In genomic region chr4:7066006-7066405, GRCh38 we compare ENCODE assay signal across 14 cellular contexts. TPM values are rescaled to one million over a fixed set of nuclear protein-coding genes. Genes with fewer than 3 reads are reported as not detected.
DNase-seq lines count a peak whose midpoint lies in the region; ATAC-seq, FAIRE-seq and TF ChIP-seq lines count a peak whose summit lies in the region.
"Had no signal": no experiment of that assay in that cellular context is flagged by ENCODE, and none has a peak within 500 bp of the region (broad histone marks: within the 10 kb centered on the region; RNA-seq: fewer than 3 reads in every experiment).

No MANE protein-coding gene starts in this region.

- no peaks in the 10 kb centered on the region for H3K9me3 Mint-ChIP-seq in activated CD4-positive, alpha-beta T cell treated with anti-CD3 and anti-CD28 coated beads for 36 hours (ENCODE audit: low read depth)

- POLR2A ChIA-PET in activated CD4-positive, alpha-beta T cell treated with anti-CD3 and anti-CD28 coated beads for 36 hours (lab: Charles Lee) = interaction anchor here (0.6 to 1.4 kb wide), 3 partner anchors 8 to 160 kb away, joined by 4 to 9 read pairs (median 5); no protein-coding TSS in a partner anchor
- POLR2A ChIA-PET in K562 (lab: Yijun Ruan, JAX) = interaction anchor here (0.8 to 3.8 kb wide), 3 partner anchors 10 to 353 kb away, joined by 3 to 24 read pairs (median 13); no protein-coding TSS in a partner anchor

- H3K27me3 Mint-ChIP-seq in activated CD4-positive, alpha-beta T cell treated with anti-CD3 and anti-CD28 coated beads for 36 hours = no peaks in the 10 kb centered on the region

- H2AFZ ChIP-seq in MM.1S (ENCODE audit: low read length) (no peak overlapping the region), K562 (ENCODE audit: low read depth, low read length) (no peak overlapping the region), parathyroid adenoma (no peak overlapping the region)

- intact Hi-C loops in activated CD4-positive, alpha-beta T cell treated with anti-CD3 and anti-CD28 coated beads for 36 hours (cut with DNase I, micrococcal nuclease) = loop anchor here in 1 of 2 experiments (5.0 kb wide), 1 partner anchor 1376 kb away; the partner anchor contains the start of genes ACOX3 and TRMT44
- intact Hi-C loops in K562 (cut with micrococcal nuclease) = loop anchor here (5.0 kb wide), 1 partner anchor 174 kb away; no protein-coding TSS in a partner anchor

- peaks cover 56% of the 10 kb centered on the region for H3K79me2 ChIP-seq in MM.1S (ENCODE audit: low read length)
- H3K79me2 ChIP-seq in K562 (ENCODE audit: control insufficient read depth, insufficient read depth, low read length) = peaks cover 50% of the 10 kb centered on the region
- H3K79me2 ChIP-seq in parathyroid adenoma = peaks cover 12% of the 10 kb centered on the region

- FAIRE-seq in K562 (lab: Jason Lieb, UNC) = no peak
- FAIRE-seq: G401.6, HTR-8/SVneo, pancreas had no signal

- H3K27me3 ChIP-seq in MM.1S (replicated peaks; ENCODE audit: insufficient read depth, low read length) (no peaks in the 10 kb centered on the region), K562 (ENCODE audit: control insufficient read depth in 2 of 2, insufficient read depth in 2 of 2, low read length in 2 of 2) (no peaks in the 10 kb centered on the region), parathyroid adenoma (ENCODE audit: control insufficient read depth, insufficient read depth, low read length) (no peaks in the 10 kb centered on the region)
- H3K27me3 ChIP-seq: pancreas had no signal

- H3K27ac ChIP-seq in MM.1S (ENCODE audit: low read length) = no peak overlapping the region
- H3K27ac ChIP-seq in K562 (ENCODE audit: extremely low read depth, low read depth, low read length) = no peak overlapping the region
- no peak overlapping the region for H3K27ac ChIP-seq in parathyroid adenoma
- H3K27ac ChIP-seq: pancreas had no signal

- H3F3A ChIP-seq in MM.1S (ENCODE audit: insufficient read depth, low read length) = 0 out of 2 replicates have a peak, but pooled peaks cover 4% of the 10 kb centered on the region

- TF ChIP-seq CTCF in MM.1S (IDR thresholded peaks at IDR 0.05; ENCODE audit: low read length) (no peak), K562 (IDR thresholded peaks at IDR 0.05 in 2 of 3, conservative IDR thresholded peaks at IDR 0.05 in 1 of 3; ENCODE audit: insufficient read depth in 2 of 3, low read depth in 1 of 3, low read length in 3 of 3) (no peak), parathyroid adenoma (IDR thresholded peaks at IDR 0.05) (no peak)

- H3K36me3 ChIP-seq in MM.1S (replicated peaks; ENCODE audit: insufficient read depth, low read length) (peaks cover 19% of the 10 kb centered on the region), K562 (ENCODE audit: control insufficient read depth, insufficient read depth, low read length) (peaks cover 53% of the 10 kb centered on the region), parathyroid adenoma (ENCODE audit: control insufficient read depth, insufficient read depth, low read length) (no peaks in the 10 kb centered on the region)

- H3K9me1 ChIP-seq in K562 (ENCODE audit: control insufficient read depth, insufficient read depth, low read length) = no peaks in the 10 kb centered on the region

- no peak for TF ChIP-seq POLR2A in K562 (conservative IDR thresholded peaks at IDR 0.05)

- no TSS peak for BruUV-seq in K562 (replicated peaks; lab: Mats Ljungman, UMichigan)

- peak overlapping the region; percentile 92 for H3K27ac Mint-ChIP-seq in activated CD4-positive, alpha-beta T cell treated with anti-CD3 and anti-CD28 coated beads for 36 hours

- no peak for ATAC-seq in activated CD4-positive, alpha-beta T cell treated with anti-CD3 and anti-CD28 coated beads for 36 hours
- ATAC-seq in K562 (no peak), GM21367 (IDR thresholded peaks at IDR 0.05; ENCODE audit: unreplicated experiment) (no peak)
- ATAC-seq: pancreas had no signal

- H3K4me1 ChIP-seq in MM.1S (ENCODE audit: low read length) = peaks cover 14% of the 10 kb centered on the region
- H3K4me1 ChIP-seq in K562 (replicated peaks in 1 of 2; ENCODE audit: control insufficient read depth in 2 of 2, insufficient read depth in 2 of 2, low read length in 2 of 2) = peaks cover 13 to 37% of the 10 kb centered on the region in 2 experiments; a peak in 4 of 5 replicates
- no peaks in the 10 kb centered on the region for H3K4me1 ChIP-seq in parathyroid adenoma

- no peak for TF ChIP-seq EP300 in K562 (IDR thresholded peaks at IDR 0.05; ENCODE audit: low read length)

- in situ Hi-C loops in K562 (cut with MboI) = no loop called here

- no peak for TF ChIP-seq RAD21 in K562 (CRISPR knock-in tag; conservative IDR thresholded peaks at IDR 0.05 in 1 of 2, IDR thresholded peaks at IDR 0.05 in 1 of 2)

- H3K4me2 ChIP-seq in MM.1S (ENCODE audit: low read depth, low read length) = peak overlapping the region; percentile 73; the same call in 1 of the 2 replicates
- no peak overlapping the region; the same call in 1 of the 2 replicates for H3K4me2 ChIP-seq in K562 (ENCODE audit: insufficient read depth, low read length)
- peak overlapping the region; percentile 74 for H3K4me2 ChIP-seq in parathyroid adenoma (ENCODE audit: low read length)

- H3K4me3 Mint-ChIP-seq in activated CD4-positive, alpha-beta T cell treated with anti-CD3 and anti-CD28 coated beads for 36 hours = peak overlapping the region; percentile 94

- H4K20me1 ChIP-seq in MM.1S (ENCODE audit: insufficient read depth, low read length) (peaks cover 10% of the 10 kb centered on the region; the same call in 1 of the 2 replicates), K562 (replicated peaks; ENCODE audit: control insufficient read depth, insufficient read depth, low read length) (peaks cover 3% of the 10 kb centered on the region; the same call in 1 of the 2 replicates)

- CTCF ChIA-PET in activated CD4-positive, alpha-beta T cell treated with anti-CD3 and anti-CD28 coated beads for 36 hours (lab: Charles Lee) = interaction anchor here (0.9 to 10.3 kb wide), 4 partner anchors 22 to 79 kb away, joined by 3 to 126 read pairs (median 4); partner anchors contain the start of gene TADA2B
- CTCF ChIA-PET in K562 (lab: Yijun Ruan, JAX; ENCODE audit: low intra/inter-chr PET ratio) = no interaction called here

- peak; percentile 3 for DNase-seq in activated CD4-positive, alpha-beta T cell treated with anti-CD3 and anti-CD28 coated beads for 36 hours
- no peak for DNase-seq in activated CD4-positive, alpha-beta T cell treated with anti-CD3 and anti-CD28 coated beads, Interleukin-2, amount 50 U/mL, for 4 hours
- DNase-seq in MM.1S (no peak), K562 (ENCODE audit: extremely low read depth in 1 of 4, low spot score in 3 of 4) (no peak), NCI-H2171 treated with DMSO at 0.1 percent for 48 hours (lab: John Stamatoyannopoulos, UW) (no peak)
- DNase-seq in effector CD4-positive, alpha-beta T cell = no peak
- DNase-seq: ACHN; NCI-H1930; pancreas; stimulated activated CD4-positive, alpha-beta T cell treated with anti-CD3 and anti-CD28 coated beads, Interleukin-4, amount 100 ng/mL, for 1 hour had no signal

- H3K9me3 ChIP-seq in MM.1S (replicated peaks; ENCODE audit: insufficient read depth, low read length) (no peaks in the 10 kb centered on the region), K562 (replicated peaks; ENCODE audit: control insufficient read depth, insufficient read depth, low read depth, low read length) (no peaks in the 10 kb centered on the region), parathyroid adenoma (ENCODE audit: control insufficient read depth, low read length) (no peaks in the 10 kb centered on the region)
- H3K9me3 ChIP-seq: pancreas had no signal

- peaks cover 43% of the 10 kb centered on the region for H3K4me1 Mint-ChIP-seq in activated CD4-positive, alpha-beta T cell treated with anti-CD3 and anti-CD28 coated beads for 36 hours

- 91% methylated on average over 11 of the region's 11 CpGs for WGBS in K562 (ENCODE audit: insufficient coverage, low coverage, missing lambda C conversion rate)

- H3K9ac ChIP-seq in MM.1S (ENCODE audit: low read length) (no peak overlapping the region), K562 (ENCODE audit: insufficient read depth in 1 of 2, low read depth in 2 of 2, low read length in 2 of 2) (peak overlapping the region; percentile 6 to 85; a peak in 2 of 4 replicates), parathyroid adenoma (no peak overlapping the region)

- peaks cover 55% of the 10 kb centered on the region for H3K36me3 Mint-ChIP-seq in activated CD4-positive, alpha-beta T cell treated with anti-CD3 and anti-CD28 coated beads for 36 hours (ENCODE audit: low read depth)

- H3K4me3 ChIP-seq in MM.1S (ENCODE audit: low read length) (no peak overlapping the region), K562 (peak overlapping the region; percentile 58; the same call in 1 of the 2 replicates), parathyroid adenoma (ENCODE audit: low read depth, low read length) (no peak overlapping the region)

- no peaks in the 10 kb centered on the region for H3K9me2 ChIP-seq in MM.1S (replicated peaks; ENCODE audit: insufficient read depth, low read length)

RNA-seq across cellular contexts. Expression of gene GRPEL1, which starts 1.9 kb away (rescaled TPM):
- total RNA-seq in activated CD4-positive, alpha-beta T cell treated with anti-CD3 and anti-CD28 coated beads for 36 hours = 10 to 100 TPM; 81.0 to 93.0 TPM
- 36.2 and 43.9 TPM in 2 replicates for total RNA-seq in K562 (2011; cell fraction: chromatin; rRNA removed; ENCODE audit: low replicate concordance)
- 32.4 and 37.0 TPM in 2 replicates for total RNA-seq in K562 (2011; cell fraction: nucleolus; rRNA removed)
- total RNA-seq in K562 (2011; cell fraction: nucleoplasm; rRNA removed) = 41.4 and 49.8 TPM in 2 replicates
- total RNA-seq in K562 (2014; rRNA removed) (72.5 and 99.5 TPM in 2 replicates), K562 (2014; rRNA removed; fragmentation: Illumina TruSeq; extraction: Trizol) (86.6 and 90.2 TPM in 2 replicates), K562 (2015; rRNA removed; fragmentation: Illumina TruSeq; extraction: Trizol) (77.4 and 84.4 TPM in 2 replicates), K562 (2021) (59.7 and 63.7 TPM in 2 replicates)
- polyA plus RNA-seq in K562 (2011; rRNA removed) (34.9 and 43.4 TPM in 2 replicates), K562 (2014; fragmentation: Illumina TruSeq; extraction: Trizol) (87.3 and 88.7 TPM in 2 replicates), K562 (2014; fragmentation: Nextera tagmentation; extraction: Ambion mirVana) (100 to 1,000 TPM; 125 to 192 TPM), K562 (2014; rRNA removed) (64.3 and 65.9 TPM in 2 replicates)
- 16.6 and 26.2 TPM in 2 replicates for polyA plus RNA-seq in K562 (2011; cell fraction: cytosol; rRNA removed)
- polyA plus RNA-seq in K562 (2011; cell fraction: nucleus; rRNA removed) = 16.0 and 19.8 TPM in 2 replicates
- polyA plus RNA-seq in K562 (2012) = 23.4 and 48.5 TPM in 2 replicates
- 59.1 and 61.5 TPM in 2 replicates for polyA minus RNA-seq in K562 (2011; rRNA and poly(A)+ RNA removed)
- 21.3 and 24.2 TPM in 2 replicates for polyA minus RNA-seq in K562 (2011; cell fraction: cytosol; rRNA and poly(A)+ RNA removed)
- 18.3 and 25.0 TPM in 2 replicates for polyA minus RNA-seq in K562 (2011; cell fraction: nucleus; rRNA and poly(A)+ RNA removed)

RNA-seq across cellular contexts. Expression of gene TADA2B, which starts 22.8 kb away (rescaled TPM):
- 10 to 100 TPM in 1 of 2 experiments, 1 to 10 TPM in 1; 9.0 to 10.6 TPM for total RNA-seq in activated CD4-positive, alpha-beta T cell treated with anti-CD3 and anti-CD28 coated beads for 36 hours
- total RNA-seq in K562 (2011; cell fraction: chromatin; rRNA removed; ENCODE audit: low replicate concordance) = 12.9 and 18.0 TPM in 2 replicates
- 10.0 and 11.0 TPM in 2 replicates for total RNA-seq in K562 (2011; cell fraction: nucleolus; rRNA removed)
- 11.2 and 11.5 TPM in 2 replicates for total RNA-seq in K562 (2011; cell fraction: nucleoplasm; rRNA removed)
- total RNA-seq in K562 (2014; rRNA removed) (8.6 and 11.5 TPM in 2 replicates), K562 (2014; rRNA removed; fragmentation: Illumina TruSeq; extraction: Trizol) (6.3 and 7.5 TPM in 2 replicates), K562 (2015; rRNA removed; fragmentation: Illumina TruSeq; extraction: Trizol) (10.4 and 10.9 TPM in 2 replicates), K562 (2021) (11.9 and 12.2 TPM in 2 replicates)
- polyA plus RNA-seq in K562 (2011; rRNA removed) (3.8 and 4.2 TPM in 2 replicates), K562 (2014; fragmentation: Illumina TruSeq; extraction: Trizol) (9.2 and 11.8 TPM in 2 replicates), K562 (2014; fragmentation: Nextera tagmentation; extraction: Ambion mirVana) (under 1 TPM; 0.55 to 0.81 TPM), K562 (2014; rRNA removed) (7.4 and 7.7 TPM in 2 replicates)
- polyA plus RNA-seq in K562 (2011; cell fraction: cytosol; rRNA removed) = 4.6 and 5.4 TPM in 2 replicates
- polyA plus RNA-seq in K562 (2011; cell fraction: nucleus; rRNA removed) = 4.7 and 8.2 TPM in 2 replicates
- polyA plus RNA-seq in K562 (2012) = 10.8 and 12.4 TPM in 2 replicates
- 4.9 and 5.9 TPM in 2 replicates for polyA minus RNA-seq in K562 (2011; rRNA and poly(A)+ RNA removed)
- 5.5 and 5.6 TPM in 2 replicates for polyA minus RNA-seq in K562 (2011; cell fraction: cytosol; rRNA and poly(A)+ RNA removed)
- polyA minus RNA-seq in K562 (2011; cell fraction: nucleus; rRNA and poly(A)+ RNA removed) = 3.8 and 6.1 TPM in 2 replicates

Comparison
In these comparisons a context has a peak if more than half of its experiments do, and no peak if none do; other contexts are left out.
1. H3K9ac ChIP-seq: peak in K562 (2 of 2); none in MM.1S (single experiment) and parathyroid adenoma (single experiment).